In the genomic region with DNA sequence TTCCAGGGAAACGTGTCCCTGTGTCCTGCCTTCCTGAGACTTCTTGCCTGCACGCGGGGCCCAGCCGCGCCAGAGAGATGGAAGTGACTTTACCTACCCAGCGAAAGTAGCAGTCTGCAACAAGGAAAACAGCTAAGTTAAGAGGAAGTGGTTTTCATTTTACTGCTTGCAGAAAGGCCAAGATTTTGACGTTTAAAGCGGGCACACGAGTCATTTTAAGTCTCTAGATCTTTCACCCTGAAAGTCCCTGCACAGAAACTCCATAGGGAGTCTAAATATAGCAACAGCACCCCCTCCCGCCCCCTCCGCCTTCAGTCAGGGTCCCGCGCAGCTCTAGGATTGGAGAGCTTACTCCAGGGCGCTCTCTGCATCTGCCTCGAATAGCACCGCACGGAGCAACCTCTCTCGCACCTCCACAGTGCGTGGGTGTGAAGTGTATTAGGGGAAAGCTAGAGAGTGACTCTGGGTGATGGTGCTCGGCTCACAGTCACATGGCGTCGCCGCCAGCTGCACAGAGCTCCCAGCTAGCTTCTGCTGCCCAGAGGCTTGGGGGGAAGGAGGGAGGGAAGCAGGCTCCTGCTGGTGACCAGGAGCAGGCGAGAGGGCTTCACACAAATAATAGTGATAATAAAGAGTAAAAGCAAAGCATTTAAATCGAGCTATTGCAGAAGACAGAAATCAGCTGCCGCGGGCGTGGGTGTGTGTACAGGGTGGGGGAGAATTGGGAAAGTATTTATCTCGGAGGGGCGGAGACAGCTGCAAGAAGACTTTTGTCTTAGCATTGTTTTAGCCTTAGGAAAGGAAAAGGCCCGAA, we compare ENCODE assay signal across 8 cellular contexts. TPM values are rescaled to one million over a fixed set of nuclear protein-coding genes. Genes with fewer than 3 reads are reported as not detected.
A peak's percentile ranks its signal among the peaks of the same experiment; 100 is the strongest.
DNase-seq lines count a peak whose midpoint lies in the region; ATAC-seq and TF ChIP-seq lines count a peak whose summit lies in the region.

No MANE protein-coding gene starts in this region.

- TF ChIP-seq POLR2A in breast epithelium (IDR thresholded peaks at IDR 0.05) = no peak

- H3K27ac Mint-ChIP-seq in CD8-positive, alpha-beta memory T cell = peak overlapping the region; percentile 70 to 95 (median 92)

- H3K36me3 Mint-ChIP-seq in CD8-positive, alpha-beta memory T cell = peaks cover 0 to 3% (median 0%) of the 10 kb centered on the region in 3 donors

- H3K27ac ChIP-seq in CD8-positive, alpha-beta memory T cell (ENCODE audit: low read depth, low read length) = peak overlapping the region; percentile 2
- peak overlapping the region; percentile 88 for H3K27ac ChIP-seq in WERI-Rb-1
- H3K27ac ChIP-seq in breast epithelium = no peak overlapping the region

- ATAC-seq in GM19452 (IDR thresholded peaks at IDR 0.05; ENCODE audit: unreplicated experiment) (peak; percentile 53), HG03521 (IDR thresholded peaks at IDR 0.05; ENCODE audit: unreplicated experiment) (peak; percentile 51)

- H3K4me3 Mint-ChIP-seq in CD8-positive, alpha-beta memory T cell = peak overlapping the region; percentile 90 to 97 (median 93)

- peaks cover 22% of the 10 kb centered on the region for H3K4me1 ChIP-seq in CD8-positive, alpha-beta memory T cell (ENCODE audit: insufficient read depth, low read length)
- H3K4me1 ChIP-seq in breast epithelium = peaks cover 6 to 8% of the 10 kb centered on the region in 2 donors

- H3K4me3 ChIP-seq in CD8-positive, alpha-beta memory T cell (ENCODE audit: low read length) = peak overlapping the region; percentile 74
- H3K4me3 ChIP-seq in WERI-Rb-1 (ENCODE audit: low read depth, low read length) = peak overlapping the region; percentile 69
- peak overlapping the region; percentile 37 to 54 (median 42) for H3K4me3 ChIP-seq in breast epithelium

- H3K36me3 ChIP-seq in CD8-positive, alpha-beta memory T cell (ENCODE audit: insufficient read depth, low read length) = no peaks in the 10 kb centered on the region
- peaks cover 6% of the 10 kb centered on the region for H3K36me3 ChIP-seq in WERI-Rb-1
- no peaks in the 10 kb centered on the region for H3K36me3 ChIP-seq in breast epithelium

- no peaks in the 10 kb centered on the region for H3K9me3 Mint-ChIP-seq in CD8-positive, alpha-beta memory T cell

- H3K27me3 ChIP-seq in CD8-positive, alpha-beta memory T cell (ENCODE audit: insufficient read depth, low read length, poor library complexity, severe bottlenecking) = no peaks in the 10 kb centered on the region
- H3K27me3 ChIP-seq in WERI-Rb-1 (ENCODE audit: insufficient read depth, low read depth, severe bottlenecking) (no peaks in the 10 kb centered on the region), breast epithelium (peaks cover 0 to 31% of the 10 kb centered on the region in 2 donors)

- CTCF ChIA-PET in CD8-positive, alpha-beta memory T cell (lab: Charles Lee) = interaction anchor here (0.6 to 1.6 kb wide), 10 partner anchors 8 to 547 kb away, joined by 3 to 13 read pairs (median 4); no protein-coding TSS in a partner anchor

- H3K9me3 ChIP-seq in CD8-positive, alpha-beta memory T cell (ENCODE audit: low read length) = no peaks in the 10 kb centered on the region
- H3K9me3 ChIP-seq in WERI-Rb-1 (ENCODE audit: severe bottlenecking) (no peaks in the 10 kb centered on the region), breast epithelium (no peaks in the 10 kb centered on the region)

- POLR2A ChIA-PET in CD8-positive, alpha-beta memory T cell (lab: Charles Lee) = no interaction called here

- TF ChIP-seq CTCF in WERI-Rb-1 (IDR thresholded peaks at IDR 0.05; ENCODE audit: low read depth, low read length) = no peak
- no peak for TF ChIP-seq CTCF in breast epithelium (IDR thresholded peaks at IDR 0.05)

- peaks cover 35 to 64% (median 57%) of the 10 kb centered on the region in 3 donors for H3K4me1 Mint-ChIP-seq in CD8-positive, alpha-beta memory T cell

- intact Hi-C loops in breast epithelium (cut with DNase I; ENCODE audit: low total_unique reads) = no loop called here

- DNase-seq in CD8-positive, alpha-beta memory T cell = peak; percentile 34 to 73 (median 58)
- peak; percentile 93 for DNase-seq in WERI-Rb-1
- DNase-seq in breast epithelium (ENCODE audit: low spot score in 2 of 2) = no peak
- DNase-seq in left kidney (ENCODE audit: low read depth, low spot score) = peak; percentile 84
- peak; percentile 25 to 54 (median 26) for DNase-seq in stimulated activated CD4-positive, alpha-beta T cell treated with anti-CD3 and anti-CD28 coated beads, TNF-alpha, amount 100 ng/mL, for 1 hour (ENCODE audit: low read depth in 3 of 3, low spot score in 1 of 3)
- no peak for DNase-seq in OCI-M2 (lab: John Stamatoyannopoulos, UW; ENCODE audit: unreplicated experiment)

- no peaks in the 10 kb centered on the region for H3K27me3 Mint-ChIP-seq in CD8-positive, alpha-beta memory T cell

RNA-seq across cellular contexts. Expression of a gene that starts 1.8 kb away (rescaled TPM):
- 1 to 10 TPM; 7.9 to 8.5 TPM for total RNA-seq in CD8-positive, alpha-beta memory T cell
- 0.85 TPM for polyA plus RNA-seq in CD8-positive, alpha-beta memory T cell
- total RNA-seq in breast epithelium = 1 to 10 TPM in 1 of 3 donors, under 1 TPM in 2; 0.16 to 1.0 (median 0.33) TPM

Comparison
In these comparisons a context has a peak if more than half of its experiments do, and no peak if none do; other contexts are left out.
1. DNase-seq: peak in CD8-positive, alpha-beta memory T cell (5 of 5), WERI-Rb-1 (single experiment), left kidney (single experiment) and stimulated activated CD4-positive, alpha-beta T cell treated with anti-CD3 and anti-CD28 coated beads, TNF-alpha, amount 100 ng/mL, for 1 hour (3 of 3); none in breast epithelium (0 of 2) and OCI-M2 (single experiment).
2. H3K27ac ChIP-seq: peak in CD8-positive, alpha-beta memory T cell (single experiment) and WERI-Rb-1 (single experiment); none in breast epithelium (0 of 2).
3. RNA of a gene that starts 1.8 kb away (total RNA-seq): 7.9 to 8.5 TPM in CD8-positive, alpha-beta memory T cell; 0.16 to 1.0 TPM in breast epithelium; every median in the first group is over 4 times any median in the second.
4. Peak in every context shown above with its lines, with median percentiles within 50 percentile points of each other: H3K4me3 ChIP-seq.